ENCODE assay signal across 25 cellular contexts in the genomic region with DNA sequence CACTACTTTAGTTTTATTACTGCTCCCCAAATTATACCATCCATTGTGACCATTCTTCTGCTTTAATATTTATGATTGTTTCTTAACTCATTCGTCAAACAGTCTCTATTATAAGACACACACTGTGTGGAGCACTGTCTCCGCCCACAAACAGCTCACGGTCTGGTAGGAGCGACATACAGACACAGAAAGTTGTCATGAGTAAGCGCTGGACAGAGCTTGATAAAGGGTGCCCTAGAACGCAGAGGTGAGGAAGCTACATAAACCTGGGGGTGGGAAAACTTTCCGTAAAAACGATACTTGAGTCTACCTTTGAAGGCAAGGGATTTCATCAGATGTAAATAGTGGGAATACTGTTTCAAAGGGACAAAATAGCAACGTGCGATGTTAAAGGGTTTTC.
"Had no signal": no experiment of that assay in that cellular context is flagged by ENCODE, and none has a peak within 500 bp of the region (broad histone marks: within the 10 kb centered on the region; RNA-seq: fewer than 3 reads in every experiment).

No MANE protein-coding gene starts in this region.

- H3K36me3 Mint-ChIP-seq: immature natural killer cell had no signal

- H3K4me1 ChIP-seq: esophagus muscularis mucosa, foreskin keratinocyte, gastroesophageal sphincter, heart left ventricle, lower lobe of right lung had no signal

- H3K4me3 Mint-ChIP-seq: immature natural killer cell, mesothelial cell of epicardium, naive B cell had no signal

- H3K79me2 ChIP-seq: hepatocyte had no signal

- FAIRE-seq: colon, endothelial cell of umbilical vein, frontal cortex, kidney had no signal

- H3K9me3 ChIP-seq: lower lobe of right lung, mucosa of descending colon had no signal

- H3K36me3 ChIP-seq: esophagus muscularis mucosa, gastroesophageal sphincter, heart left ventricle, lower lobe of right lung had no signal

- H3K4me2 ChIP-seq: hepatocyte had no signal

- H3K27me3 ChIP-seq: dorsolateral prefrontal cortex, esophagus muscularis mucosa, foreskin keratinocyte, gastroesophageal sphincter, heart left ventricle, hepatocyte had no signal

- H3K4me3 ChIP-seq: coronary artery, dorsolateral prefrontal cortex, esophagus muscularis mucosa, gastroesophageal sphincter, heart left ventricle, hepatocyte, lower lobe of right lung, mucosa of descending colon had no signal

- H3K27me3 Mint-ChIP-seq: naive B cell had no signal

- H3K4me1 Mint-ChIP-seq: immature natural killer cell, mesothelial cell of epicardium, naive B cell had no signal

- H3K27ac Mint-ChIP-seq: immature natural killer cell, mesothelial cell of epicardium, naive B cell had no signal

- H2AFZ ChIP-seq: hepatocyte had no signal

- ATAC-seq: foreskin keratinocyte, gastroesophageal sphincter, heart left ventricle, left colon, left ventricle myocardium superior, lower lobe of right lung, mucosa of descending colon had no signal

- H3K27ac ChIP-seq: coronary artery, dorsolateral prefrontal cortex, esophagus muscularis mucosa, foreskin keratinocyte, gastroesophageal sphincter, heart left ventricle, hepatocyte, lower lobe of right lung had no signal

- DNase-seq: dermis blood vessel endothelial cell; dorsolateral prefrontal cortex; effector CD4-positive, alpha-beta T cell; effector memory CD4-positive, alpha-beta T cell; foreskin keratinocyte; heart left ventricle; hypothalamus; immature natural killer cell; islet precursor cell; kidney; kidney glomerular epithelial cell; left colon; left ventricle myocardium superior; lower lobe of right lung; mesenchymal stem cell; mucosa of descending colon; naive B cell had no signal
